Comparison of ENCODE assay signal across 17 cellular contexts in genomic region chr17:66143657-66144282, GRCh38. TPM values are rescaled to one million over a fixed set of nuclear protein-coding genes. Genes with fewer than 3 reads are reported as not detected.
DNase-seq lines count a peak whose midpoint lies in the region; ATAC-seq and TF ChIP-seq lines count a peak whose summit lies in the region.
"Had no signal": no experiment of that assay in that cellular context is flagged by ENCODE, and none has a peak within 500 bp of the region (broad histone marks: within the 10 kb centered on the region; RNA-seq: fewer than 3 reads in every experiment).

No MANE protein-coding gene starts in this region.

- H3K4me3 Mint-ChIP-seq in osteocyte (ENCODE audit: unreplicated experiment) = no peak overlapping the region
- H3K4me3 Mint-ChIP-seq in activated T-helper 2 cell treated with anti-CD3 and anti-CD28 coated beads, Interferon-gamma antibody, Interleukin-2, Interleukin-4, amounts not matched to agents 10 μg/mL and 5 μg/mL and 100 μg/mL, durations not matched to agents 14 hours and 24 hours and 36 hours (ENCODE audit: low read depth) = no peak overlapping the region
- H3K4me3 Mint-ChIP-seq: CD14-positive monocyte; CD4-positive, alpha-beta memory T cell; HFFc6 had no signal

- H3K36me3 ChIP-seq in colonic mucosa = no peaks in the 10 kb centered on the region
- no peaks in the 10 kb centered on the region for H3K36me3 ChIP-seq in mucosa of descending colon (ENCODE audit: low read depth)
- no peaks in the 10 kb centered on the region for H3K36me3 ChIP-seq in effector memory CD4-positive, alpha-beta T cell (ENCODE audit: control insufficient read depth, insufficient read depth, low read length)
- H3K36me3 ChIP-seq: BLaER1 had no signal

- no peak for TF ChIP-seq CTCF in LNCaP clone FGC (IDR thresholded peaks at IDR 0.05; ENCODE audit: control insufficient read depth, extremely low read depth, insufficient read depth)
- no peak for TF ChIP-seq CTCF in colonic mucosa (IDR thresholded peaks at IDR 0.05)
- no peak for TF ChIP-seq CTCF in mucosa of descending colon (IDR thresholded peaks at IDR 0.05)
- no peak for TF ChIP-seq CTCF in osteocyte (IDR thresholded peaks at IDR 0.05)

- DNase-seq in LNCaP clone FGC (ENCODE audit: low read depth) (peak; percentile 64), colonic mucosa (peak; percentile 58), mucosa of descending colon (peak in 1 of 3 donors; percentile 58), osteocyte (ENCODE audit: extremely low spot score, unreplicated experiment) (no peak), NCI-H524 (lab: John Stamatoyannopoulos, UW) (no peak)
- DNase-seq in activated T-helper 2 cell treated with anti-CD3 and anti-CD28 coated beads, Interferon-gamma antibody, Interleukin-2, Interleukin-4, amounts not matched to agents 10 μg/mL and 5 μg/mL and 100 μg/mL, durations not matched to agents 14 hours and 24 hours and 36 hours (ENCODE audit: low spot score) = no peak
- no peak for DNase-seq in effector memory CD4-positive, alpha-beta T cell
- DNase-seq: DMS153, DMS79, GF-D8, GOT3, H7, HFFc6 had no signal

- H3K27me3 Mint-ChIP-seq in osteocyte (ENCODE audit: unreplicated experiment) = no peaks in the 10 kb centered on the region
- peaks cover 26% of the 10 kb centered on the region for H3K27me3 Mint-ChIP-seq in activated T-helper 2 cell treated with anti-CD3 and anti-CD28 coated beads, Interferon-gamma antibody, Interleukin-2, Interleukin-4, amounts not matched to agents 10 μg/mL and 5 μg/mL and 100 μg/mL, durations not matched to agents 14 hours and 24 hours and 36 hours (ENCODE audit: low read depth)

- H3K4me3 ChIP-seq in LNCaP clone FGC (ENCODE audit: low read depth, low read length) (no peak overlapping the region), colonic mucosa (no peak overlapping the region), mucosa of descending colon (no peak overlapping the region)
- no peak overlapping the region for H3K4me3 ChIP-seq in effector memory CD4-positive, alpha-beta T cell (ENCODE audit: insufficient read depth, low read depth, low read length, poor library complexity, severe bottlenecking)
- H3K4me3 ChIP-seq: BLaER1 had no signal

- no peaks in the 10 kb centered on the region for H3K4me1 Mint-ChIP-seq in osteocyte (ENCODE audit: unreplicated experiment)
- H3K4me1 Mint-ChIP-seq in activated T-helper 2 cell treated with anti-CD3 and anti-CD28 coated beads, Interferon-gamma antibody, Interleukin-2, Interleukin-4, amounts not matched to agents 10 μg/mL and 5 μg/mL and 100 μg/mL, durations not matched to agents 14 hours and 24 hours and 36 hours (ENCODE audit: low read depth) = peaks cover 3% of the 10 kb centered on the region
- H3K4me1 Mint-ChIP-seq: CD14-positive monocyte had no signal

- no peak overlapping the region for H3K27ac Mint-ChIP-seq in osteocyte (ENCODE audit: unreplicated experiment)
- no peak overlapping the region for H3K27ac Mint-ChIP-seq in activated T-helper 2 cell treated with anti-CD3 and anti-CD28 coated beads, Interferon-gamma antibody, Interleukin-2, Interleukin-4, amounts not matched to agents 10 μg/mL and 5 μg/mL and 100 μg/mL, durations not matched to agents 14 hours and 24 hours and 36 hours
- H3K27ac Mint-ChIP-seq: CD14-positive monocyte; CD4-positive, alpha-beta memory T cell; HFFc6 had no signal

- H3K4me1 ChIP-seq in colonic mucosa (no peaks in the 10 kb centered on the region), mucosa of descending colon (ENCODE audit: low read depth) (peaks cover 8% of the 10 kb centered on the region)
- no peaks in the 10 kb centered on the region for H3K4me1 ChIP-seq in effector memory CD4-positive, alpha-beta T cell (ENCODE audit: control insufficient read depth, insufficient read depth, low read length, poor library complexity, severe bottlenecking)
- H3K4me1 ChIP-seq: BLaER1 had no signal

- H3K27ac ChIP-seq in colonic mucosa = peak overlapping the region; percentile 73
- H3K27ac ChIP-seq in effector memory CD4-positive, alpha-beta T cell (ENCODE audit: insufficient read depth, low read length, poor library complexity, severe bottlenecking) = no peak overlapping the region
- H3K27ac ChIP-seq: BLaER1 had no signal

- intact Hi-C loops in colonic mucosa (cut with DNase I) (loop anchor here (10.0 kb wide), 1 partner anchor 49 kb away; no protein-coding TSS in a partner anchor), mucosa of descending colon (cut with DNase I, micrococcal nuclease) (no loop called here)
- intact Hi-C loops in activated T-helper 2 cell treated with anti-CD3 and anti-CD28 coated beads, Interferon-gamma antibody, Interleukin-2, Interleukin-4, amounts not matched to agents 10 μg/mL and 5 μg/mL and 100 μg/mL, durations not matched to agents 14 hours and 24 hours and 36 hours (cut with micrococcal nuclease) = no loop called here

- H3K9me3 ChIP-seq in colonic mucosa = no peaks in the 10 kb centered on the region
- no peaks in the 10 kb centered on the region for H3K9me3 ChIP-seq in mucosa of descending colon
- H3K9me3 ChIP-seq in effector memory CD4-positive, alpha-beta T cell (ENCODE audit: control insufficient read depth, low read length) = no peaks in the 10 kb centered on the region
- H3K9me3 ChIP-seq: BLaER1 had no signal

- ATAC-seq in mucosa of descending colon = peak; percentile 94
- ATAC-seq: HCT116 had no signal

- H3K9me3 Mint-ChIP-seq in osteocyte (ENCODE audit: unreplicated experiment) = no peaks in the 10 kb centered on the region
- H3K9me3 Mint-ChIP-seq in activated T-helper 2 cell treated with anti-CD3 and anti-CD28 coated beads, Interferon-gamma antibody, Interleukin-2, Interleukin-4, amounts not matched to agents 10 μg/mL and 5 μg/mL and 100 μg/mL, durations not matched to agents 14 hours and 24 hours and 36 hours = no peaks in the 10 kb centered on the region
- H3K9me3 Mint-ChIP-seq: CD4-positive, alpha-beta memory T cell; HFFc6 had no signal

- peaks cover 4% of the 10 kb centered on the region for H3K36me3 Mint-ChIP-seq in osteocyte (ENCODE audit: unreplicated experiment)
- H3K36me3 Mint-ChIP-seq in activated T-helper 2 cell treated with anti-CD3 and anti-CD28 coated beads, Interferon-gamma antibody, Interleukin-2, Interleukin-4, amounts not matched to agents 10 μg/mL and 5 μg/mL and 100 μg/mL, durations not matched to agents 14 hours and 24 hours and 36 hours (ENCODE audit: low read depth) = no peaks in the 10 kb centered on the region
- H3K36me3 Mint-ChIP-seq: CD14-positive monocyte; CD4-positive, alpha-beta memory T cell had no signal

- H3K27me3 ChIP-seq in colonic mucosa = no peaks in the 10 kb centered on the region
- no peaks in the 10 kb centered on the region for H3K27me3 ChIP-seq in effector memory CD4-positive, alpha-beta T cell (replicated peaks; ENCODE audit: control insufficient read depth, insufficient read depth, low read length, poor library complexity, severe bottlenecking)
- H3K27me3 ChIP-seq: BLaER1 had no signal

- H3K9ac ChIP-seq in colonic mucosa (ENCODE audit: low read depth in 2 of 2, low read length in 2 of 2) = peak overlapping the region in 1 of 2 donors; percentile 42
- H3K9ac ChIP-seq: BLaER1 had no signal

RNA-seq across cellular contexts. Expression of gene CEP112, which starts 48.2 kb away (rescaled TPM):
- 1 to 10 TPM; 5.9 to 6.2 TPM for total RNA-seq in colonic mucosa
- 10 to 100 TPM in 1 of 3 donors, 1 to 10 TPM in 2; 6.3 to 18.5 (median 7.0) TPM for total RNA-seq in mucosa of descending colon
- total RNA-seq in osteocyte = 9.1 and 9.5 TPM in 2 replicates
- total RNA-seq in activated T-helper 2 cell treated with anti-CD3 and anti-CD28 coated beads, Interferon-gamma antibody, Interleukin-2, Interleukin-4, amounts not matched to agents 10 μg/mL and 5 μg/mL and 100 μg/mL, durations not matched to agents 14 hours and 24 hours and 36 hours = 0.66 and 1.1 TPM in 2 replicates

Comparison
In these comparisons a context has a peak if more than half of its experiments do, and no peak if none do; other contexts are left out.
1. DNase-seq: peak in LNCaP clone FGC (single experiment) and colonic mucosa (single experiment); none in osteocyte (single experiment), NCI-H524 (0 of 2), activated T-helper 2 cell treated with anti-CD3 and anti-CD28 coated beads, Interferon-gamma antibody, Interleukin-2, Interleukin-4, amounts not matched to agents 10 μg/mL and 5 μg/mL and 100 μg/mL, durations not matched to agents 14 hours and 24 hours and 36 hours (single experiment) and effector memory CD4-positive, alpha-beta T cell (0 of 3).